Comparison of ENCODE assay signal across 27 cellular contexts in the genomic region with DNA sequence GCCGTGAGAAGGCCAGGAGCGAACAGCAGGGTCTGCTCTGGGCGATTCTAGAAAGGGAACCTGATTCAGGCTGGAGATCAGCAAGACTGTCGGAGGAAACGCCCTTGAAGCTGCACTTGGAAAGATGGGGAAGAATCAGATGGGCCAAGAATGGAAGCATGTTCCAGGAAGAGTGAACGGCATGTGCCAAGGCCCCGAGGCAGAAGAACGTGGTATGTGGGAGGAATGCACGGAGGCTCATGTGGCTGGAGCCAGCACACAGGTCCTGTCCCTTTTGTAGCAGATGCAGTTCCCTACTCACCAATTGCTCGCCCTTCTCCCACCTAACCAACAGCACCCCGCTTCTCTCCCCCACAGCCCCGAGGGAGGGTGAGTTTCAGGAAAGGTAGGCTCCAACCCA.
DNase-seq lines count a peak whose midpoint lies in the region; ATAC-seq and TF ChIP-seq lines count a peak whose summit lies in the region.
"Had no signal": no experiment of that assay in that cellular context is flagged by ENCODE, and none has a peak within 500 bp of the region (broad histone marks: within the 10 kb centered on the region; RNA-seq: fewer than 3 reads in every experiment).

No MANE protein-coding gene starts in this region.

- dilution Hi-C loops in mammary epithelial cell (cut with HindIII; ENCODE audit: low sequenced_read_pairs) = no loop called here

- H3K9ac ChIP-seq in mammary epithelial cell (ENCODE audit: insufficient read depth, low read length) = no peak overlapping the region
- H3K9ac ChIP-seq: BLaER1 treated with 17β-estradiol and CSF1 and Interleukin-3, amounts not matched to agents 10 nM and 100 nM had no signal

- ATAC-seq in foreskin keratinocyte = no peak
- no peak for ATAC-seq in sciatic nerve
- ATAC-seq: Panc1 had no signal

- peak overlapping the region; percentile 7 for H3K4me2 ChIP-seq in mammary epithelial cell (ENCODE audit: insufficient read depth, low read depth, low read length)
- H3K4me2 ChIP-seq: BLaER1 treated with 17β-estradiol and CSF1 and Interleukin-3, amounts not matched to agents 10 nM and 100 nM had no signal

- CTCF ChIA-PET in mammary epithelial cell (lab: Charles Lee; ENCODE audit: low non-redundant PET) = no interaction called here

- H3K36me3 ChIP-seq in mammary epithelial cell (ENCODE audit: insufficient read depth, low read length) = no peaks in the 10 kb centered on the region
- H3K36me3 ChIP-seq: BLaER1 treated with 17β-estradiol and CSF1 and Interleukin-3, amounts not matched to agents 10 nM and 100 nM; MG63; SJSA1 had no signal

- 13% methylated on average over 12 of the region's 12 CpGs for WGBS in mammary epithelial cell (ENCODE audit: low coverage, missing lambda C conversion rate)

- H3K4me3 ChIP-seq in mammary epithelial cell (replicated peaks in 1 of 3; ENCODE audit: insufficient read depth in 1 of 3, low read depth in 2 of 3, low read length in 3 of 3) = no peak overlapping the region
- no peak overlapping the region for H3K4me3 ChIP-seq in skin epidermis
- H3K4me3 ChIP-seq: BLaER1 treated with 17β-estradiol and CSF1 and Interleukin-3, amounts not matched to agents 10 nM and 100 nM; MG63; SJSA1 had no signal

- BruUV-seq in mammary epithelial cell (replicated peaks; lab: Mats Ljungman, UMichigan) = no TSS peak

- H3K4me1 ChIP-seq in mammary epithelial cell (ENCODE audit: insufficient read depth, low read length) (peaks cover 36% of the 10 kb centered on the region), foreskin keratinocyte (peaks cover 27% of the 10 kb centered on the region)

- peak overlapping the region; percentile 18 for H3K27ac ChIP-seq in mammary epithelial cell (ENCODE audit: insufficient read depth, low read depth, low read length)
- peak overlapping the region; percentile 43 for H3K27ac ChIP-seq in foreskin keratinocyte
- H3K27ac ChIP-seq in skin epidermis = peak overlapping the region in 19 of 21 experiments; percentile 11 to 86 (median 72)
- H3K27ac ChIP-seq: BLaER1 treated with 17β-estradiol and CSF1 and Interleukin-3, amounts not matched to agents 10 nM and 100 nM; SJSA1 had no signal

- H2AFZ ChIP-seq in mammary epithelial cell (ENCODE audit: low read depth, low read length) = peak overlapping the region; percentile 60

- TF ChIP-seq CTCF in mammary epithelial cell (conservative IDR thresholded peaks at IDR 0.05 in 1 of 2, IDR thresholded peaks at IDR 0.05 in 1 of 2; ENCODE audit: extremely low read depth in 1 of 2, insufficient read depth in 1 of 2, low read depth in 1 of 2, low read length in 2 of 2) = no peak
- no peak for TF ChIP-seq CTCF in foreskin keratinocyte (conservative IDR thresholded peaks at IDR 0.05)

- no peaks in the 10 kb centered on the region for H4K20me1 ChIP-seq in mammary epithelial cell (ENCODE audit: insufficient read depth, low read length)
- H4K20me1 ChIP-seq: BLaER1 treated with 17β-estradiol and CSF1 and Interleukin-3, amounts not matched to agents 10 nM and 100 nM had no signal

- intact Hi-C loops in mammary epithelial cell (cut with micrococcal nuclease) (loop anchor here (2.0 to 10.0 kb wide), 3 partner anchors 21 to 177 kb away; no protein-coding TSS in a partner anchor), sciatic nerve (cut with DNase I) (no loop called here)

- in situ Hi-C loops in mammary epithelial cell (cut with MboI; ENCODE audit: low sequenced_read_pairs in 2 of 2) = no loop called here

- H3K27me3 ChIP-seq in mammary epithelial cell (ENCODE audit: insufficient read depth, low read length) (no peaks in the 10 kb centered on the region), foreskin keratinocyte (no peaks in the 10 kb centered on the region)
- H3K27me3 ChIP-seq: BLaER1 treated with 17β-estradiol and CSF1 and Interleukin-3, amounts not matched to agents 10 nM and 100 nM; MG63 had no signal

- peak; percentile 37 for DNase-seq in ELF-1 (ENCODE audit: low read depth, low spot score)
- no peak for DNase-seq in mammary epithelial cell
- peak in 1 of 2 donors; percentile 20 for DNase-seq in foreskin keratinocyte
- DNase-seq in SIG-M5 treated with dmso at 0.1 percent for 504 hours (lab: John Stamatoyannopoulos, UW; ENCODE audit: unreplicated experiment) = no peak
- no peak for DNase-seq in sciatic nerve (ENCODE audit: low spot score)
- no peak for DNase-seq in activated CD4-positive, alpha-beta T cell treated with anti-CD3 and anti-CD28 coated beads for 48 hours
- DNase-seq in stimulated activated CD4-positive, alpha-beta T cell treated with anti-CD3 and anti-CD28 coated beads, Interleukin-2, amount 100 ng/mL, for 24 hours = no peak
- DNase-seq: 8988T; CD4-positive, alpha-beta memory T cell; DMS 273 treated with DMSO at 0.1 percent for 48 hours; DND-41; H7; HFFc6; Kasumi-1; MG63; NCI-H1048; NCI-H1417 treated with DMSO at 0.1 percent for 48 hours; NCI-H187; NCI-H2107; NCI-H510A treated with DMSO at 0.1 percent for 48 hours; NCI-H774; NK-92 treated with Interleukin-12 subunit alpha and Interleukin-12 subunit beta, amount 100 ng/mL, for 24 hours had no signal

- no peaks in the 10 kb centered on the region for H3K79me2 ChIP-seq in mammary epithelial cell (ENCODE audit: insufficient read depth, low read length)

- no peaks in the 10 kb centered on the region for H3K9me3 ChIP-seq in mammary epithelial cell (replicated peaks; ENCODE audit: insufficient read depth, low read length)
- H3K9me3 ChIP-seq: BLaER1 treated with 17β-estradiol and CSF1 and Interleukin-3, amounts not matched to agents 10 nM and 100 nM; Caco-2; MG63; SJSA1 had no signal

Comparison
In these comparisons a context has a peak if more than half of its experiments do, and no peak if none do; other contexts are left out.
1. H3K27ac ChIP-seq: peak in every context shown above with its lines; median percentile 72 in skin epidermis; 43 in foreskin keratinocyte; 18 in mammary epithelial cell.